ENCODE assay signal across 11 cellular contexts in the genomic region with DNA sequence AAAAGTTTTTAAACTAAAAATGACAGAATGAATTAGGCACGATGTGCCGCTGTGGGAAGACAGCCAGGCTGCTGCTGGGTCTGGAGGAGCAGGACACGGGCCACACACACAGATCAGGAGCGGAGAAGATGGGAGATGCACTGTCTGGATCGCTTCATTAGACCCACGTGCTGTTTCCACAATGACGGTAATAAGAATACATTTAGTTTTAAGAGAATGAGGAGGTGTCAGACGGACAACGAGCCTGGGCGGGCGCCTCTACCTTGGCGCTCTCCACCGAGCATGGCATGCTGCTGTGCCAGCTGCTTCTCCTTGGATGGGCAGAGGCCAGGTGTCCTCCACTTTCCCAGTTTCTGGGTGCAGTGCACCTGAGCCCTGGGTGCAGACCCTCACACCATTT. TPM values are rescaled to one million over a fixed set of nuclear protein-coding genes. Genes with fewer than 3 reads are reported as not detected.
DNase-seq lines count a peak whose midpoint lies in the region; ATAC-seq and TF ChIP-seq lines count a peak whose summit lies in the region.
"Not testable (repeated sequence)": the region's sequence is repeated elsewhere in the genome, so short reads cannot be mapped to it uniquely, and the experiment has no call there.
"Had no signal": no experiment of that assay in that cellular context is flagged by ENCODE, and none has a peak within 500 bp of the region (broad histone marks: within the 10 kb centered on the region; RNA-seq: fewer than 3 reads in every experiment).

No MANE protein-coding gene starts in this region.

- CTCF ChIA-PET in activated B cell treated with CpG ODN at 0.5 μM for 24 hours (lab: Charles Lee): not testable (repeated sequence)

- not testable (repeated sequence) for H3K36me3 Mint-ChIP-seq in activated B cell treated with CpG ODN at 0.5 μM for 24 hours (ENCODE audit: low read depth); endodermal cell (ENCODE audit: low read depth)

- not testable (repeated sequence) for H3K27ac ChIP-seq in endodermal cell (ENCODE audit: low read depth, low read length)

- H3K9ac ChIP-seq in endodermal cell (ENCODE audit: extremely low read depth, low read length, poor library complexity, severe bottlenecking): not testable (repeated sequence)

- intact Hi-C loops in activated B cell treated with CpG ODN at 0.5 μM for 24 hours (cut with micrococcal nuclease): not testable (repeated sequence)
- intact Hi-C loops in posterior vena cava (cut with DNase I): loop anchor here in 1 of 2 donors (5.0 kb wide), 1 partner anchor 71 kb away; no protein-coding TSS in a partner anchor

- not testable (repeated sequence) for H3K9me3 Mint-ChIP-seq in activated B cell treated with CpG ODN at 0.5 μM for 24 hours, endodermal cell

- H3K9me3 ChIP-seq in endodermal cell (ENCODE audit: control insufficient read depth, low read length): not testable (repeated sequence)

- peaks cover 26% of the 10 kb centered on the region for H3K27me3 ChIP-seq in endodermal cell (ENCODE audit: control insufficient read depth, insufficient read depth, low read length, poor library complexity, severe bottlenecking)

- not testable (repeated sequence) for H3K4me1 Mint-ChIP-seq in activated B cell treated with CpG ODN at 0.5 μM for 24 hours, endodermal cell

- TF ChIP-seq CTCF in GM20000 (IDR thresholded peaks at IDR 0.05; ENCODE audit: extremely low read depth, missing control alignments); activated B cell treated with CpG ODN at 0.5 μM for 24 hours (IDR thresholded peaks at IDR 0.05); endodermal cell (conservative IDR thresholded peaks at IDR 0.05): not testable (repeated sequence)

- H3K27me3 Mint-ChIP-seq in activated B cell treated with CpG ODN at 0.5 μM for 24 hours: not testable (repeated sequence)
- peaks cover 39% of the 10 kb centered on the region for H3K27me3 Mint-ChIP-seq in endodermal cell (ENCODE audit: insufficient read depth)

- WGBS in endodermal cell (ENCODE audit: insufficient coverage in 1 of 2, insufficient read length in 1 of 2), 2 experiments: 94 to 99% methylated on average over 13 of the region's 13 CpGs

- H3K4me1 ChIP-seq in endodermal cell (ENCODE audit: control insufficient read depth, insufficient read depth, low read length): not testable (repeated sequence)

- H3K27ac Mint-ChIP-seq in activated B cell treated with CpG ODN at 0.5 μM for 24 hours, endodermal cell: not testable (repeated sequence)

- POLR2A ChIA-PET in activated B cell treated with CpG ODN at 0.5 μM for 24 hours (lab: Charles Lee): not testable (repeated sequence)

- not testable (repeated sequence) for H3K4me3 ChIP-seq in endodermal cell (ENCODE audit: low read length)

- DNase-seq in AG08395 (ENCODE audit: low spot score) (peak; percentile 1), GM20000 (ENCODE audit: low spot score) (peak; percentile 7), activated B cell treated with CpG ODN at 0.5 μM for 24 hours (peak; percentile 9), endodermal cell (peak; percentile 17), islet precursor cell (peak; percentile 30), posterior vena cava (ENCODE audit: low spot score) (peak; percentile 82), superior temporal gyrus (ENCODE audit: extremely low spot score) (peak; percentile 24)
- DNase-seq in activated CD8-positive, alpha-beta memory T cell treated with anti-CD3 and anti-CD28 coated beads, Interleukin-2, amount 50 U/mL, for 48 hours: peak; percentile 51

- not testable (repeated sequence) for H3K4me3 Mint-ChIP-seq in activated B cell treated with CpG ODN at 0.5 μM for 24 hours, endodermal cell

- H3K36me3 ChIP-seq in endodermal cell (ENCODE audit: control insufficient read depth, insufficient read depth, low read length): not testable (repeated sequence)

- ATAC-seq in activated B cell treated with CpG ODN at 0.5 μM for 24 hours (ENCODE audit: low read depth): not testable (repeated sequence)

RNA-seq across cellular contexts. Expression of gene ZDHHC11B, which starts 11.6 kb away (rescaled TPM):
- total RNA-seq in activated B cell treated with CpG ODN at 0.5 μM for 24 hours: 0.07 and 0.09 TPM in 2 replicates
- 1 to 10 TPM in 1 of 2 donors, under 1 TPM in 1; 0.75 to 1.3 TPM for total RNA-seq in endodermal cell
- polyA plus RNA-seq in endodermal cell (2013, experiment 1 of 2): 2.3 TPM
- 1.9 TPM for polyA plus RNA-seq in endodermal cell (2013, experiment 2 of 2)
- total RNA-seq in posterior vena cava: 10 to 100 TPM in 1 of 2 donors, 1 to 10 TPM in 1; 9.1 to 14.9 TPM
- total RNA-seq: GM12878 had no signal
- polyA plus RNA-seq: AG04450, IgD-negative memory B cell had no signal

Comparison
In these comparisons a context has a peak if more than half of its experiments do, and no peak if none do; other contexts are left out.
1. DNase-seq: peak in every context shown above with its lines; median percentile 82 in posterior vena cava; 51 in activated CD8-positive, alpha-beta memory T cell treated with anti-CD3 and anti-CD28 coated beads, Interleukin-2, amount 50 U/mL, for 48 hours; 30 in islet precursor cell; 24 in superior temporal gyrus; 17 in endodermal cell; 9 in activated B cell treated with CpG ODN at 0.5 μM for 24 hours; 7 in GM20000; 1 in AG08395.